23 cellular contexts compared by ENCODE assay signal in genomic region chr1:69120828-69121227, GRCh38.
"Had no signal": no experiment of that assay in that cellular context is flagged by ENCODE, and none has a peak within 500 bp of the region (broad histone marks: within the 10 kb centered on the region; RNA-seq: fewer than 3 reads in every experiment).

No MANE protein-coding gene starts in this region.

- H3K27me3 Mint-ChIP-seq: activated naive CD4-positive, alpha-beta T cell treated with anti-CD3 and anti-CD28 coated beads, Interleukin-2, amount 50 U/mL, for 24 hours; central memory CD8-positive, alpha-beta T cell had no signal

- H3K27ac ChIP-seq: body of pancreas, SJSA1 had no signal

- H3K27ac Mint-ChIP-seq: activated CD8-positive, alpha-beta T cell treated with anti-CD3 and anti-CD28 coated beads, Interleukin-2, amount 10 ng/mL, durations not matched to agents 7 days and 5 days; activated naive CD4-positive, alpha-beta T cell treated with anti-CD3 and anti-CD28 coated beads, Interleukin-2, amount 50 U/mL, for 24 hours had no signal

- H3K4me1 Mint-ChIP-seq: activated naive CD4-positive, alpha-beta T cell treated with anti-CD3 and anti-CD28 coated beads, Interleukin-2, amount 50 U/mL, for 24 hours; central memory CD8-positive, alpha-beta T cell had no signal

- DNase-seq: activated CD4-positive, alpha-beta T cell treated with anti-CD3 and anti-CD28 coated beads for 48 hours; activated CD4-positive, alpha-beta T cell treated with anti-CD3 and anti-CD28 coated beads, Interleukin-2, amount 50 U/mL, for 4 hours; activated CD4-positive, CD25-positive, alpha-beta regulatory T cell treated with anti-CD3 and anti-CD28 coated beads, Interleukin-2, amount 50 U/mL, for 72 hours; activated CD8-positive, alpha-beta memory T cell treated with anti-CD3 and anti-CD28 coated beads, Interleukin-2, amount 50 U/mL, for 48 hours; activated CD8-positive, alpha-beta T cell treated with anti-CD3 and anti-CD28 coated beads, Interleukin-2, amount 10 ng/mL, durations not matched to agents 7 days and 5 days; activated T-cell treated with anti-CD3 and anti-CD28 coated beads, Interleukin-2, amount 50 U/mL, for 1 hour; body of pancreas; MG63; NCI-H1105 treated with DMSO at 0.1 percent for 48 hours; NCI-H146; NCI-H187 treated with DMSO at 0.1 percent for 48 hours; NCI-H2171; NCI-H2227 treated with DMSO at 0.1 percent for 48 hours; NCI-H526; NK-92 treated with Interleukin-12 subunit alpha and Interleukin-12 subunit beta, amount 100 ng/mL, for 24 hours; PC-3; SHP77; SW 1271 had no signal

- H3K4me3 Mint-ChIP-seq: activated CD8-positive, alpha-beta T cell treated with anti-CD3 and anti-CD28 coated beads, Interleukin-2, amount 10 ng/mL, durations not matched to agents 7 days and 5 days; activated naive CD4-positive, alpha-beta T cell treated with anti-CD3 and anti-CD28 coated beads, Interleukin-2, amount 50 U/mL, for 24 hours; central memory CD8-positive, alpha-beta T cell had no signal

- H3K36me3 ChIP-seq: ascending aorta, MG63, SJSA1 had no signal

- H3K36me3 Mint-ChIP-seq: activated naive CD4-positive, alpha-beta T cell treated with anti-CD3 and anti-CD28 coated beads, Interleukin-2, amount 50 U/mL, for 24 hours had no signal

- ATAC-seq: activated CD8-positive, alpha-beta T cell treated with anti-CD3 and anti-CD28 coated beads, Interleukin-2, amount 10 ng/mL, durations not matched to agents 7 days and 5 days; body of pancreas; PC-3; SK-N-SH treated with all-trans-retinoic acid at 6 μM for 48 hours had no signal

- H3K4me3 ChIP-seq: ascending aorta, body of pancreas, MG63, SJSA1 had no signal

- H3K27me3 ChIP-seq: ascending aorta, body of pancreas, MG63, SJSA1 had no signal

- H3K4me1 ChIP-seq: body of pancreas had no signal

- H3K9me3 ChIP-seq: ascending aorta, body of pancreas, MG63, SJSA1 had no signal
